12 cellular contexts compared by ENCODE assay signal in genomic region chr5:151718653-151719052, GRCh38. TPM values are rescaled to one million over a fixed set of nuclear protein-coding genes. Genes with fewer than 3 reads are reported as not detected.
DNase-seq lines count a peak whose midpoint lies in the region; ATAC-seq, FAIRE-seq and TF ChIP-seq lines count a peak whose summit lies in the region.
"Had no signal": no experiment of that assay in that cellular context is flagged by ENCODE, and none has a peak within 500 bp of the region (broad histone marks: within the 10 kb centered on the region; RNA-seq: fewer than 3 reads in every experiment).

No MANE protein-coding gene starts in this region.

- H3K9me3 ChIP-seq in lower lobe of right lung: no peaks in the 10 kb centered on the region
- no peaks in the 10 kb centered on the region for H3K9me3 ChIP-seq in subcutaneous abdominal adipose tissue (ENCODE audit: control insufficient read depth in 5 of 5, low read length in 5 of 5)
- H3K9me3 ChIP-seq: adrenal gland had no signal

- no peaks in the 10 kb centered on the region for H3K36me3 Mint-ChIP-seq in chondrocyte (ENCODE audit: low read depth)

- TF ChIP-seq CTCF in chondrocyte (IDR thresholded peaks at IDR 0.05): no peak
- TF ChIP-seq CTCF in lower lobe of right lung (IDR thresholded peaks at IDR 0.05): no peak

- peak; percentile 65 for FAIRE-seq in GM19239 (lab: Jason Lieb, UNC)

- H3K4me1 ChIP-seq in lower lobe of right lung (peaks cover 44% of the 10 kb centered on the region), subcutaneous abdominal adipose tissue (ENCODE audit: control insufficient read depth in 5 of 5, insufficient read depth in 5 of 5, low read length in 5 of 5) (peaks cover 4 to 54% (median 50%) of the 10 kb centered on the region in 5 donors)
- H3K4me1 ChIP-seq: adrenal gland had no signal

- no peaks in the 10 kb centered on the region for H3K27me3 Mint-ChIP-seq in chondrocyte (ENCODE audit: low read depth)

- H3K27me3 ChIP-seq in lower lobe of right lung (ENCODE audit: low read depth) (no peaks in the 10 kb centered on the region), subcutaneous abdominal adipose tissue (ENCODE audit: control insufficient read depth in 5 of 5, insufficient read depth in 4 of 5, low read length in 5 of 5) (no peaks in the 10 kb centered on the region)
- H3K27me3 ChIP-seq: adrenal gland had no signal

- no peak overlapping the region for H3K4me3 ChIP-seq in lower lobe of right lung
- H3K4me3 ChIP-seq in subcutaneous abdominal adipose tissue (ENCODE audit: low read depth in 1 of 5, low read length in 5 of 5): peak overlapping the region in 3 of 5 donors; percentile 25 to 51 (median 48)
- H3K4me3 ChIP-seq: adrenal gland had no signal

- no peaks in the 10 kb centered on the region for H3K9me3 Mint-ChIP-seq in chondrocyte (ENCODE audit: low read depth)

- H3K27ac Mint-ChIP-seq in chondrocyte (ENCODE audit: unreplicated experiment): peak overlapping the region; percentile 100
- H3K27ac Mint-ChIP-seq: progenitor cell of endocrine pancreas had no signal

- H3K36me3 ChIP-seq in lower lobe of right lung (no peaks in the 10 kb centered on the region), subcutaneous abdominal adipose tissue (ENCODE audit: control insufficient read depth in 5 of 5, insufficient read depth in 5 of 5, low read length in 5 of 5) (no peaks in the 10 kb centered on the region)
- H3K36me3 ChIP-seq: adrenal gland had no signal

- H3K9ac ChIP-seq in subcutaneous abdominal adipose tissue (ENCODE audit: low read length in 5 of 5): peak overlapping the region in 2 of 5 donors; percentile 0 to 27

- DNase-seq in GM19239 (ENCODE audit: insufficient read length, low spot score) (no peak), chondrocyte (ENCODE audit: low spot score) (no peak), lower lobe of right lung (no peak), LoVo (ENCODE audit: low spot score) (no peak), GM19238 (ENCODE audit: insufficient read length, low spot score) (no peak)
- DNase-seq: activated CD4-positive, CD25-positive, alpha-beta regulatory T cell; effector CD8-positive, alpha-beta T cell had no signal

- H3K4me1 Mint-ChIP-seq in chondrocyte (ENCODE audit: low read depth): peaks cover 67% of the 10 kb centered on the region

- intact Hi-C loops in lower lobe of right lung (cut with DNase I): no loop called here

- H3K27ac ChIP-seq in lower lobe of right lung (peak overlapping the region; percentile 22), subcutaneous abdominal adipose tissue (ENCODE audit: low read depth, low read length) (peak overlapping the region; percentile 88)

- peak overlapping the region; percentile 35 for H3K4me3 Mint-ChIP-seq in chondrocyte (ENCODE audit: unreplicated experiment)

- ATAC-seq in lower lobe of right lung (peak; percentile 67 to 76), GM21576 (IDR thresholded peaks at IDR 0.05; ENCODE audit: unreplicated experiment) (no peak), HG03342 (IDR thresholded peaks at IDR 0.05; ENCODE audit: unreplicated experiment) (no peak)

RNA-seq across cellular contexts. Expression of gene SPARC, which starts 31.9 kb away (rescaled TPM):
- total RNA-seq in chondrocyte: 19,093 to 24,474 TPM (median 24,306 TPM) in 3 replicates
- total RNA-seq in lower lobe of right lung: 904 TPM

RNA-seq across cellular contexts. Expression of gene ATOX1, which starts 39.8 kb away (rescaled TPM):
- 104 to 129 TPM (median 128 TPM) in 3 replicates for total RNA-seq in chondrocyte
- 68.2 TPM for total RNA-seq in lower lobe of right lung

RNA-seq across cellular contexts. Expression of gene G3BP1, which starts 53.1 kb away (rescaled TPM):
- total RNA-seq in chondrocyte (174 to 202 TPM (median 181 TPM) in 3 replicates), lower lobe of right lung (148 TPM)

Comparison
In these comparisons a context has a peak if more than half of its experiments do, and no peak if none do; other contexts are left out.
1. ATAC-seq: peak in lower lobe of right lung (2 of 2); none in GM21576 (single experiment) and HG03342 (single experiment).
2. RNA of gene SPARC, which starts 31.9 kb away (total RNA-seq): 19,093 to 24,474 TPM in chondrocyte; 904 TPM in lower lobe of right lung (single experiment); every median in the first group is over 10 times any median in the second.